Comparison of ENCODE assay signal across 8 cellular contexts in the genomic region with DNA sequence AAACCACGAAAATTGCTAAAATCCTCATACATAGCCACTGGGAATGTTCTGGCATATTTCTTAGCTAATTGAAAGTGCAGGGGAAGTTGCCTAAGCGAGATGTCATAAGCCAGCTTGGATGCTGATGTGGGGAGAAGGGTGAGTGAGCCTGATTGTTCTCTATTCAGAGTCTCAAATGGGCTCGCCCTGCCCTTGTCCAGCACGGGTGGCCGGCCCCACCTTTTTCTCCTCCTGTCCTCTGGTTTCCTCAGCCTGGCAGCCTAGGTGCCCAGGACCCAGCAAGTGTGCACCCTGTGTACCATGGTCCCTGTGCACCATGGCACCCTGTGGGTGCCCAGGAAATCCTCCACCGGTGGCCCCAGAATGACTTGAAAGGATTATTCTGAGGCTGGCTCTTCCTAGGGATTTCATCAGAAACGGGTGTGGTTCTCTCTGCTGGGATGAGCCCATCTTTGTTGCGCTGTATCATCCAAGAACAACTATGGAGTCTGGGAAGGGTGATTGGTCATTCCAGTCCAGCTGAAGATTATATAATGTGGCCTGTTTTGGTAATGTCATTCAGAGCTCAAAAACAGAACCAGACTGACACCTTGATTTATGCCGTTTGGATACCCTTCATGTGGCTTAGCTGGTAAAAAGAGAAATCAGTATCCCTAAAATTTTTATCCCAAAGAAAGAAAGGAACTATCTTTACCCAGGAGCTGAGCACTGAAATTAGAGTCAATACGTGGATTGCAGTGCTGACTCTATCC.
A peak's percentile ranks its signal among the peaks of the same experiment; 100 is the strongest.
DNase-seq lines count a peak whose midpoint lies in the region; ATAC-seq and TF ChIP-seq lines count a peak whose summit lies in the region.
"Had no signal": no experiment of that assay in that cellular context is flagged by ENCODE, and none has a peak within 500 bp of the region (broad histone marks: within the 10 kb centered on the region; RNA-seq: fewer than 3 reads in every experiment).

No MANE protein-coding gene starts in this region.

- no peaks in the 10 kb centered on the region for H3K27me3 Mint-ChIP-seq in activated T-helper 17 cell treated with anti-CD3 and anti-CD28 coated beads, Interleukin-2, amount 50 U/mL, for 72 hours

- 78 to 86% methylated on average over 10 of the region's 10 CpGs for WGBS in heart right ventricle, 2 donors

- TF ChIP-seq CTCF in heart right ventricle (IDR thresholded peaks at IDR 0.05): no peak

- H3K4me1 Mint-ChIP-seq in activated T-helper 17 cell treated with anti-CD3 and anti-CD28 coated beads, Interleukin-2, amount 50 U/mL, for 72 hours: peaks cover 65% of the 10 kb centered on the region

- H3K4me1 ChIP-seq in heart right ventricle: peaks cover 16 to 87% (median 46%) of the 10 kb centered on the region in 9 donors

- no peak overlapping the region for H3K4me3 ChIP-seq in heart right ventricle

- DNase-seq in heart right ventricle (no peak), stromal cell of bone marrow (ENCODE audit: low read depth) (peak; percentile 64), NCI-H345 treated with DMSO at 0.1 percent for 48 hours (lab: John Stamatoyannopoulos, UW; ENCODE audit: unreplicated experiment) (no peak), hippocampal formation (lab: John Stamatoyannopoulos, UW) (no peak), DMS 273 (lab: John Stamatoyannopoulos, UW; ENCODE audit: unreplicated experiment) (no peak)
- DNase-seq: NCI-H446 had no signal

- peak overlapping the region; percentile 98 for H3K27ac Mint-ChIP-seq in activated T-helper 17 cell treated with anti-CD3 and anti-CD28 coated beads, Interleukin-2, amount 50 U/mL, for 72 hours

- H3K36me3 ChIP-seq in KOPT-K1 (ENCODE audit: insufficient read depth, low read length) (no peaks in the 10 kb centered on the region), heart right ventricle (peaks cover 0 to 25% (median 0%) of the 10 kb centered on the region in 9 donors)

- peaks cover 86% of the 10 kb centered on the region for H3K36me3 Mint-ChIP-seq in activated T-helper 17 cell treated with anti-CD3 and anti-CD28 coated beads, Interleukin-2, amount 50 U/mL, for 72 hours (ENCODE audit: low read depth)

- H3K9me3 ChIP-seq in KOPT-K1 (ENCODE audit: insufficient read depth, low read length, poor library complexity, severe bottlenecking): no peaks in the 10 kb centered on the region
- no peaks in the 10 kb centered on the region for H3K9me3 ChIP-seq in heart right ventricle

- peaks cover under 1% of the 10 kb centered on the region for H3K9me3 Mint-ChIP-seq in activated T-helper 17 cell treated with anti-CD3 and anti-CD28 coated beads, Interleukin-2, amount 50 U/mL, for 72 hours

- peak overlapping the region; percentile 84 for H3K4me3 Mint-ChIP-seq in activated T-helper 17 cell treated with anti-CD3 and anti-CD28 coated beads, Interleukin-2, amount 50 U/mL, for 72 hours

- H3K27me3 ChIP-seq in heart right ventricle: no peaks in the 10 kb centered on the region

- no peak for ATAC-seq in activated T-helper 17 cell treated with anti-CD3 and anti-CD28 coated beads, Interleukin-2, amount 50 U/mL, for 72 hours (replicated peaks)
- ATAC-seq in heart right ventricle: peak in 2 of 8 donors; percentile 9 to 11

- intact Hi-C loops in heart right ventricle (cut with DNase I): loop anchor here in 6 of 10 donors (5.0 kb wide), 6 partner anchors 56 to 154 kb away; partner anchors contain the start of gene BHLHE40 (in 3 of the 6)

- H3K27ac ChIP-seq in KOPT-K1 (ENCODE audit: low read depth, low read length, poor library complexity, severe bottlenecking) (peak overlapping the region; percentile 100), heart right ventricle (peak overlapping the region in 7 of 10 donors; percentile 78 to 92 (median 84))
